In genomic region chr3:46228259-46229222, GRCh38 we compare ENCODE assay signal across 14 cellular contexts. TPM values are rescaled to one million over a fixed set of nuclear protein-coding genes. Genes with fewer than 3 reads are reported as not detected.
DNase-seq lines count a peak whose midpoint lies in the region; ATAC-seq, FAIRE-seq and TF ChIP-seq lines count a peak whose summit lies in the region.
"Had no signal": no experiment of that assay in that cellular context is flagged by ENCODE, and none has a peak within 500 bp of the region (broad histone marks: within the 10 kb centered on the region; RNA-seq: fewer than 3 reads in every experiment).

No MANE protein-coding gene starts in this region.

- no peaks in the 10 kb centered on the region for H3K4me1 ChIP-seq in uterus

- no peaks in the 10 kb centered on the region for H3K36me3 ChIP-seq in uterus

- H3K27me3 ChIP-seq in uterus = no peaks in the 10 kb centered on the region

- no peak overlapping the region for H3K4me3 ChIP-seq in uterus

- no peaks in the 10 kb centered on the region for H3K9me3 ChIP-seq in uterus

- TF ChIP-seq CTCF in D721Med (IDR thresholded peaks at IDR 0.05; ENCODE audit: insufficient read depth, missing control alignments) (no peak), VCaP (conservative IDR thresholded peaks at IDR 0.05) (peak; percentile 23), uterus (IDR thresholded peaks at IDR 0.05) (no peak)

- DNase-seq in D721Med (ENCODE audit: insufficient read length, low spot score) = no peak
- DNase-seq in LHCN-M2 (ENCODE audit: low read depth) = peak; percentile 80
- no peak for DNase-seq in memory B cell (ENCODE audit: low spot score in 2 of 2)
- no peak for DNase-seq in retina
- DNase-seq in uterus = no peak
- DNase-seq in HT-29 (ENCODE audit: low spot score) = no peak
- DNase-seq: Calu3, NCI-H2029, SHP77 treated with DMSO at 0.1 percent for 48 hours, small intestine had no signal

- H3K27ac Mint-ChIP-seq in memory B cell = peak overlapping the region; percentile 18
- H3K27ac Mint-ChIP-seq: brain had no signal

- H3K4me1 Mint-ChIP-seq in memory B cell = peaks cover 20% of the 10 kb centered on the region
- H3K4me1 Mint-ChIP-seq: brain had no signal

- intact Hi-C loops in uterus (cut with DNase I; ENCODE audit: low total_unique reads) = no loop called here

- no peaks in the 10 kb centered on the region for H3K27me3 Mint-ChIP-seq in memory B cell

- peaks cover 3% of the 10 kb centered on the region for H3K36me3 Mint-ChIP-seq in memory B cell
- H3K36me3 Mint-ChIP-seq: brain had no signal

- no peak for TF ChIP-seq POLR2A in uterus (IDR thresholded peaks at IDR 0.05)

- H3K4me3 Mint-ChIP-seq in memory B cell = no peak overlapping the region
- H3K4me3 Mint-ChIP-seq: brain had no signal

- H3K27ac ChIP-seq in VCaP (no peak overlapping the region), uterus (no peak overlapping the region)

- H3K9me3 Mint-ChIP-seq in memory B cell = peaks cover 5% of the 10 kb centered on the region

- FAIRE-seq in D721Med (lab: Jason Lieb, UNC) = peak; percentile 48
- FAIRE-seq: small intestine had no signal

- ATAC-seq in memory B cell (ENCODE audit: low read depth) (no peak), GM19452 (IDR thresholded peaks at IDR 0.05; ENCODE audit: unreplicated experiment) (no peak)

RNA-seq across cellular contexts. Expression of gene CCR3, which starts 13.7 kb away (rescaled TPM):
- not detected in 2 replicates for total RNA-seq in LHCN-M2 (2014; rRNA removed)
- not detected for polyA plus RNA-seq in LHCN-M2 (2012)
- not detected for total RNA-seq in uterus
- total RNA-seq in HT-29 (2014; rRNA removed; shearing (Covaris generic)) = not detected in 2 replicates
- total RNA-seq: activated CD8-positive, alpha-beta memory T cell treated with anti-CD3 and anti-CD28 coated beads for 36 hours had no signal
- polyA plus RNA-seq: small intestine had no signal

RNA-seq across cellular contexts. Expression of gene CCR1, which starts 20.4 kb away (rescaled TPM):
- total RNA-seq in LHCN-M2 (2014; rRNA removed) = 0.19 and 0.46 TPM in 2 replicates
- not detected for polyA plus RNA-seq in LHCN-M2 (2012)
- 1 to 10 TPM in 3 of 4 donors, under 1 TPM in 1; 0.77 to 9.1 (median 4.3) TPM for total RNA-seq in uterus
- not detected in 2 replicates for total RNA-seq in HT-29 (2014; rRNA removed; shearing (Covaris generic))
